37 cellular contexts compared by ENCODE assay signal in genomic region chr6:31107052-31107451, GRCh38. TPM values are rescaled to one million over a fixed set of nuclear protein-coding genes. Genes with fewer than 3 reads are reported as not detected.
"Had no signal": no experiment of that assay in that cellular context is flagged by ENCODE, and none has a peak within 500 bp of the region (broad histone marks: within the 10 kb centered on the region; RNA-seq: fewer than 3 reads in every experiment).

No MANE protein-coding gene starts in this region.

- DNase-seq: activated B cell treated with CpG ODN at 0.5 μM for 24 hours; activated CD4-positive, alpha-beta memory T cell treated with anti-CD3 and anti-CD28 coated beads for 36 hours; activated CD4-positive, alpha-beta T cell treated with anti-CD3 and anti-CD28 coated beads for 48 hours; activated CD4-positive, alpha-beta T cell treated with anti-CD3 and anti-CD28 coated beads, Interleukin-2, amount 10 ng/mL, durations not matched to agents 7 days and 5 days; activated CD4-positive, CD25-positive, alpha-beta regulatory T cell treated with anti-CD3 and anti-CD28 coated beads, Interleukin-2, amount 50 U/mL, for 72 hours; activated CD8-positive, alpha-beta memory T cell treated with anti-CD3 and anti-CD28 coated beads, Interleukin-2, amount 50 U/mL, for 4 hours; activated CD8-positive, alpha-beta T cell treated with anti-CD3 and anti-CD28 coated beads for 36 hours; activated effector memory CD4-positive, alpha-beta T cell treated with Interleukin-2 at 50 U/mL for 16 hours; activated gamma-delta T cell; activated naive CD4-positive, alpha-beta T cell treated with anti-CD3 and anti-CD28 coated beads, Interleukin-2, amount 10 ng/mL, durations not matched to agents 7 days and 5 days; activated naive CD4-positive, alpha-beta T cell treated with Interleukin-2 at 50 U/mL for 16 hours; activated naive CD8-positive, alpha-beta T cell treated with anti-CD3 and anti-CD28 coated beads for 36 hours; activated T-cell treated with anti-CD3 and anti-CD28 coated beads for 4 hours; activated T-cell treated with anti-CD3 and anti-CD28 coated beads, Interleukin-2, amount 50 U/mL, for 1 hour; activated T-cell treated with anti-CD3 and anti-CD28 coated beads, Interleukin-2, amount 50 U/mL, for 4 hours; activated T-cell treated with anti-CD3 and anti-CD28 coated beads, Interleukin-2, amount 50 U/mL, for 72 hours; adrenal gland; amniotic stem cell; body of pancreas; brain microvascular endothelial cell; central memory CD4-positive, alpha-beta T cell; T-helper 1 cell; T-helper 2 cell; T-helper 9 cell had no signal

- H3K27me3 Mint-ChIP-seq: activated CD8-positive, alpha-beta T cell treated with anti-CD3 and anti-CD28 coated beads for 36 hours; activated naive CD8-positive, alpha-beta T cell treated with anti-CD3 and anti-CD28 coated beads for 36 hours had no signal

- H3K9me3 Mint-ChIP-seq: activated B cell treated with CpG ODN at 0.5 μM for 24 hours; activated CD4-positive, alpha-beta memory T cell treated with anti-CD3 and anti-CD28 coated beads for 36 hours; activated CD4-positive, alpha-beta T cell treated with anti-CD3 and anti-CD28 coated beads, Interleukin-2, amount 10 ng/mL, durations not matched to agents 7 days and 5 days; activated CD8-positive, alpha-beta T cell treated with anti-CD3 and anti-CD28 coated beads for 36 hours; activated naive CD4-positive, alpha-beta T cell treated with anti-CD3 and anti-CD28 coated beads, Interleukin-2, amount 10 ng/mL, durations not matched to agents 7 days and 5 days; activated naive CD4-positive, alpha-beta T cell treated with anti-CD3 and anti-CD28 coated beads, Interleukin-2, amount 50 U/mL, for 72 hours; activated naive CD8-positive, alpha-beta T cell treated with anti-CD3 and anti-CD28 coated beads for 36 hours; activated T-cell treated with anti-CD3 and anti-CD28 coated beads, Interleukin-2, amount 50 U/mL, for 4 hours; activated T-cell treated with anti-CD3 and anti-CD28 coated beads, Interleukin-2, amount 50 U/mL, for 72 hours; activated T-helper 1 cell treated with anti-CD3 and anti-CD28 coated beads, Interleukin-12 subunit alpha, Interleukin-12 subunit beta, Interleukin-2, Interleukin-4 antibody, amounts not matched to agents 30 ng/mL and 10 ng/mL and 1 ng/mL, durations not matched to agents 14 hours and 24 hours and 36 hours; activated T-helper 2 cell treated with anti-CD3 and anti-CD28 coated beads, Interferon-gamma antibody, Interleukin-2, Interleukin-4, amounts not matched to agents 10 μg/mL and 5 μg/mL and 100 μg/mL, durations not matched to agents 14 hours and 24 hours and 36 hours; T-helper 1 cell treated with Interleukin-12 subunit alpha and Interleukin-12 subunit beta and Interleukin-4 antibody, amounts not matched to agents 30 μg/mL and 1 μg/mL, for 36 hours; T-helper 2 cell treated with Interferon-gamma antibody and Interleukin-4, amounts not matched to agents 5 μg/mL and 100 μg/mL, for 36 hours had no signal

- H3K4me3 Mint-ChIP-seq: activated B cell treated with CpG ODN at 0.5 μM for 24 hours; activated CD4-positive, alpha-beta memory T cell treated with anti-CD3 and anti-CD28 coated beads for 36 hours; activated CD4-positive, alpha-beta T cell treated with anti-CD3 and anti-CD28 coated beads, Interleukin-2, amount 10 ng/mL, durations not matched to agents 7 days and 5 days; activated CD8-positive, alpha-beta T cell treated with anti-CD3 and anti-CD28 coated beads for 36 hours; activated naive CD4-positive, alpha-beta T cell treated with anti-CD3 and anti-CD28 coated beads, Interleukin-2, amount 10 ng/mL, durations not matched to agents 7 days and 5 days; activated naive CD8-positive, alpha-beta T cell treated with anti-CD3 and anti-CD28 coated beads for 36 hours; activated T-cell treated with anti-CD3 and anti-CD28 coated beads, Interleukin-2, amount 50 U/mL, for 4 hours; activated T-cell treated with anti-CD3 and anti-CD28 coated beads, Interleukin-2, amount 50 U/mL, for 72 hours; activated T-helper 1 cell treated with anti-CD3 and anti-CD28 coated beads, Interleukin-12 subunit alpha, Interleukin-12 subunit beta, Interleukin-2, Interleukin-4 antibody, amounts not matched to agents 30 ng/mL and 10 ng/mL and 1 ng/mL, durations not matched to agents 14 hours and 24 hours and 36 hours; T-helper 1 cell treated with Interleukin-12 subunit alpha and Interleukin-12 subunit beta and Interleukin-4 antibody, amounts not matched to agents 30 μg/mL and 1 μg/mL, for 36 hours; T-helper 2 cell treated with Interferon-gamma antibody and Interleukin-4, amounts not matched to agents 5 μg/mL and 100 μg/mL, for 36 hours had no signal

- ATAC-seq: activated CD8-positive, alpha-beta T cell treated with anti-CD3 and anti-CD28 coated beads for 36 hours; activated naive CD4-positive, alpha-beta T cell treated with anti-CD3 and anti-CD28 coated beads, Interleukin-2, amount 50 U/mL, for 72 hours; activated T-cell treated with anti-CD3 and anti-CD28 coated beads, Interleukin-2, amount 50 U/mL, for 4 hours; body of pancreas had no signal

- H3K4me3 ChIP-seq: adrenal gland, body of pancreas, breast epithelium had no signal

- H3K27ac Mint-ChIP-seq: activated B cell treated with CpG ODN at 0.5 μM for 24 hours; activated CD8-positive, alpha-beta T cell treated with anti-CD3 and anti-CD28 coated beads for 36 hours; activated naive CD4-positive, alpha-beta T cell treated with anti-CD3 and anti-CD28 coated beads, Interleukin-2, amount 10 ng/mL, durations not matched to agents 7 days and 5 days; activated naive CD8-positive, alpha-beta T cell treated with anti-CD3 and anti-CD28 coated beads for 36 hours; activated T-cell treated with anti-CD3 and anti-CD28 coated beads, Interleukin-2, amount 50 U/mL, for 72 hours; activated T-helper 1 cell treated with anti-CD3 and anti-CD28 coated beads, Interleukin-12 subunit alpha, Interleukin-12 subunit beta, Interleukin-2, Interleukin-4 antibody, amounts not matched to agents 30 ng/mL and 10 ng/mL and 1 ng/mL, durations not matched to agents 14 hours and 24 hours and 36 hours; activated T-helper 2 cell treated with anti-CD3 and anti-CD28 coated beads, Interferon-gamma antibody, Interleukin-2, Interleukin-4, amounts not matched to agents 10 μg/mL and 5 μg/mL and 100 μg/mL, durations not matched to agents 14 hours and 24 hours and 36 hours; T-helper 1 cell treated with Interleukin-12 subunit alpha and Interleukin-12 subunit beta and Interleukin-4 antibody, amounts not matched to agents 30 μg/mL and 1 μg/mL, for 36 hours; T-helper 2 cell treated with Interferon-gamma antibody and Interleukin-4, amounts not matched to agents 5 μg/mL and 100 μg/mL, for 36 hours had no signal

- FAIRE-seq: astrocyte, TTC549 had no signal

- H3K9me3 ChIP-seq: adrenal gland, body of pancreas, breast epithelium had no signal

- H3K27ac ChIP-seq: adrenal gland, body of pancreas, brain microvascular endothelial cell, breast epithelium, VCaP had no signal

- H3K36me3 ChIP-seq: adrenal gland, brain microvascular endothelial cell, breast epithelium had no signal

- H3K36me3 Mint-ChIP-seq: activated CD4-positive, alpha-beta memory T cell treated with anti-CD3 and anti-CD28 coated beads for 36 hours; activated naive CD4-positive, alpha-beta T cell treated with anti-CD3 and anti-CD28 coated beads, Interleukin-2, amount 10 ng/mL, durations not matched to agents 7 days and 5 days; activated naive CD4-positive, alpha-beta T cell treated with anti-CD3 and anti-CD28 coated beads, Interleukin-2, amount 50 U/mL, for 72 hours; activated naive CD8-positive, alpha-beta T cell treated with anti-CD3 and anti-CD28 coated beads for 36 hours had no signal

- H3K27me3 ChIP-seq: body of pancreas, breast epithelium had no signal

- H3K4me1 Mint-ChIP-seq: activated B cell treated with CpG ODN at 0.5 μM for 24 hours; activated naive CD8-positive, alpha-beta T cell treated with anti-CD3 and anti-CD28 coated beads for 36 hours had no signal

- H3K4me1 ChIP-seq: adrenal gland, body of pancreas, breast epithelium had no signal

RNA-seq across cellular contexts. Expression of gene C6orf15, which starts 5.3 kb away (rescaled TPM):
- total RNA-seq: activated B cell treated with CpG ODN at 0.5 μM for 24 hours; activated CD4-positive, alpha-beta memory T cell treated with anti-CD3 and anti-CD28 coated beads for 36 hours; activated CD4-positive, alpha-beta T cell treated with anti-CD3 and anti-CD28 coated beads, Interleukin-2, amount 10 ng/mL, durations not matched to agents 7 days and 5 days; activated CD8-positive, alpha-beta memory T cell treated with anti-CD3 and anti-CD28 coated beads for 36 hours; activated CD8-positive, alpha-beta T cell treated with anti-CD3 and anti-CD28 coated beads for 36 hours; activated naive CD4-positive, alpha-beta T cell treated with anti-CD3 and anti-CD28 coated beads, Interleukin-2, amount 50 U/mL, for 72 hours; activated naive CD8-positive, alpha-beta T cell treated with anti-CD3 and anti-CD28 coated beads for 36 hours; activated T-cell treated with anti-CD3 and anti-CD28 coated beads, Interleukin-2, amount 50 U/mL, for 4 hours; activated T-cell treated with anti-CD3 and anti-CD28 coated beads, Interleukin-2, amount 50 U/mL, for 72 hours; activated T-helper 1 cell treated with anti-CD3 and anti-CD28 coated beads, Interleukin-12 subunit alpha, Interleukin-12 subunit beta, Interleukin-2, Interleukin-4 antibody, amounts not matched to agents 30 ng/mL and 10 ng/mL and 1 ng/mL, durations not matched to agents 14 hours and 24 hours and 36 hours; activated T-helper 2 cell treated with anti-CD3 and anti-CD28 coated beads, Interferon-gamma antibody, Interleukin-2, Interleukin-4, amounts not matched to agents 10 μg/mL and 5 μg/mL and 100 μg/mL, durations not matched to agents 14 hours and 24 hours and 36 hours; adrenal gland; aorta; body of pancreas; cardiac septum; cerebellum had no signal
- polyA plus RNA-seq: adrenal gland, aorta had no signal

RNA-seq across cellular contexts. Expression of gene PSORS1C1, which starts 7.5 kb away (rescaled TPM):
- total RNA-seq: activated CD4-positive, alpha-beta memory T cell treated with anti-CD3 and anti-CD28 coated beads for 36 hours; activated CD8-positive, alpha-beta memory T cell treated with anti-CD3 and anti-CD28 coated beads for 36 hours; activated CD8-positive, alpha-beta T cell treated with anti-CD3 and anti-CD28 coated beads for 36 hours; activated T-cell treated with anti-CD3 and anti-CD28 coated beads, Interleukin-2, amount 50 U/mL, for 4 hours; activated T-helper 2 cell treated with anti-CD3 and anti-CD28 coated beads, Interferon-gamma antibody, Interleukin-2, Interleukin-4, amounts not matched to agents 10 μg/mL and 5 μg/mL and 100 μg/mL, durations not matched to agents 14 hours and 24 hours and 36 hours; cerebellum had no signal

RNA-seq across cellular contexts. Expression of gene CDSN, which starts 13.2 kb away (rescaled TPM):
- total RNA-seq: activated B cell treated with CpG ODN at 0.5 μM for 24 hours; activated CD4-positive, alpha-beta memory T cell treated with anti-CD3 and anti-CD28 coated beads for 36 hours; activated CD4-positive, alpha-beta T cell treated with anti-CD3 and anti-CD28 coated beads, Interleukin-2, amount 10 ng/mL, durations not matched to agents 7 days and 5 days; activated CD8-positive, alpha-beta memory T cell treated with anti-CD3 and anti-CD28 coated beads for 36 hours; activated CD8-positive, alpha-beta T cell treated with anti-CD3 and anti-CD28 coated beads for 36 hours; activated naive CD4-positive, alpha-beta T cell treated with anti-CD3 and anti-CD28 coated beads, Interleukin-2, amount 50 U/mL, for 72 hours; activated naive CD8-positive, alpha-beta T cell treated with anti-CD3 and anti-CD28 coated beads for 36 hours; activated T-cell treated with anti-CD3 and anti-CD28 coated beads, Interleukin-2, amount 50 U/mL, for 4 hours; activated T-cell treated with anti-CD3 and anti-CD28 coated beads, Interleukin-2, amount 50 U/mL, for 72 hours; activated T-helper 1 cell treated with anti-CD3 and anti-CD28 coated beads, Interleukin-12 subunit alpha, Interleukin-12 subunit beta, Interleukin-2, Interleukin-4 antibody, amounts not matched to agents 30 ng/mL and 10 ng/mL and 1 ng/mL, durations not matched to agents 14 hours and 24 hours and 36 hours; activated T-helper 2 cell treated with anti-CD3 and anti-CD28 coated beads, Interferon-gamma antibody, Interleukin-2, Interleukin-4, amounts not matched to agents 10 μg/mL and 5 μg/mL and 100 μg/mL, durations not matched to agents 14 hours and 24 hours and 36 hours; adrenal gland; aorta; body of pancreas; cardiac septum; cerebellum had no signal
- polyA plus RNA-seq: aorta had no signal

RNA-seq across cellular contexts. Expression of gene PSORS1C2, which starts 31.8 kb away (rescaled TPM):
- total RNA-seq: activated B cell treated with CpG ODN at 0.5 μM for 24 hours; activated CD4-positive, alpha-beta memory T cell treated with anti-CD3 and anti-CD28 coated beads for 36 hours; activated CD4-positive, alpha-beta T cell treated with anti-CD3 and anti-CD28 coated beads, Interleukin-2, amount 10 ng/mL, durations not matched to agents 7 days and 5 days; activated CD8-positive, alpha-beta memory T cell treated with anti-CD3 and anti-CD28 coated beads for 36 hours; activated CD8-positive, alpha-beta T cell treated with anti-CD3 and anti-CD28 coated beads for 36 hours; activated naive CD4-positive, alpha-beta T cell treated with anti-CD3 and anti-CD28 coated beads, Interleukin-2, amount 50 U/mL, for 72 hours; activated naive CD8-positive, alpha-beta T cell treated with anti-CD3 and anti-CD28 coated beads for 36 hours; activated T-cell treated with anti-CD3 and anti-CD28 coated beads, Interleukin-2, amount 50 U/mL, for 4 hours; activated T-cell treated with anti-CD3 and anti-CD28 coated beads, Interleukin-2, amount 50 U/mL, for 72 hours; activated T-helper 1 cell treated with anti-CD3 and anti-CD28 coated beads, Interleukin-12 subunit alpha, Interleukin-12 subunit beta, Interleukin-2, Interleukin-4 antibody, amounts not matched to agents 30 ng/mL and 10 ng/mL and 1 ng/mL, durations not matched to agents 14 hours and 24 hours and 36 hours; activated T-helper 2 cell treated with anti-CD3 and anti-CD28 coated beads, Interferon-gamma antibody, Interleukin-2, Interleukin-4, amounts not matched to agents 10 μg/mL and 5 μg/mL and 100 μg/mL, durations not matched to agents 14 hours and 24 hours and 36 hours; adrenal gland; aorta; astrocyte; body of pancreas; breast epithelium; cardiac septum; cerebellum had no signal
- polyA plus RNA-seq: adrenal gland, aorta had no signal
